8 cellular contexts compared by ENCODE assay signal in genomic region chr7:5970347-5970911, GRCh38. TPM values are rescaled to one million over a fixed set of nuclear protein-coding genes. Genes with fewer than 3 reads are reported as not detected.
DNase-seq lines count a peak whose midpoint lies in the region; ATAC-seq and TF ChIP-seq lines count a peak whose summit lies in the region.
"Not testable (repeated sequence)": the region's sequence is repeated elsewhere in the genome, so short reads cannot be mapped to it uniquely, and the experiment has no call there.
"Had no signal": no experiment of that assay in that cellular context is flagged by ENCODE, and none has a peak within 500 bp of the region (broad histone marks: within the 10 kb centered on the region; RNA-seq: fewer than 3 reads in every experiment).

Gene RSPH10B, minus strand, starts transcription at chr7:5970689. Its CDS starts 3,573 bp downstream, at chr7:5967116.

- H3K9me3 Mint-ChIP-seq in GM23338, WTC11, neural progenitor cell: not testable (repeated sequence)

- H3K36me3 ChIP-seq in GM23338 (ENCODE audit: insufficient read depth); heart right ventricle; neural progenitor cell; smooth muscle cell (ENCODE audit: low read depth): not testable (repeated sequence)

- not testable (repeated sequence) for H3F3A ChIP-seq in GM23338 (replicated peaks; ENCODE audit: low read depth); neural progenitor cell (ENCODE audit: low read depth); smooth muscle cell (ENCODE audit: low read depth)

- H2AFZ ChIP-seq in GM23338; neural progenitor cell (replicated peaks); smooth muscle cell (ENCODE audit: low read depth): not testable (repeated sequence)

- H3K79me2 ChIP-seq in GM23338 (replicated peaks; ENCODE audit: insufficient read depth); neural progenitor cell (ENCODE audit: low read depth); smooth muscle cell (ENCODE audit: low read depth): not testable (repeated sequence)

- not testable (repeated sequence) for H3K27ac Mint-ChIP-seq in GM23338, WTC11, neural progenitor cell

- not testable (repeated sequence) for H3K4me2 ChIP-seq in GM23338
- H3K4me2 ChIP-seq in neural progenitor cell (peak within 1 kb of the TSS; percentile 70), smooth muscle cell (peak within 1 kb of the TSS; percentile 73)

- not testable (repeated sequence) for H3K27ac ChIP-seq in GM23338 (ENCODE audit: low read depth); heart right ventricle; neural progenitor cell; smooth muscle cell (ENCODE audit: low read depth)

- not testable (repeated sequence) for H3K27me3 Mint-ChIP-seq in GM23338 (ENCODE audit: insufficient read depth, low read depth, poor library complexity); WTC11 (ENCODE audit: low read depth); neural progenitor cell (ENCODE audit: insufficient read depth, low read depth)

- POLR2A ChIA-PET in WTC11 (lab: Charles Lee) = not testable (repeated sequence)

- peak; percentile 4 for DNase-seq in GM23338 (ENCODE audit: low spot score)
- peak; percentile 25 for DNase-seq in WTC11 (ENCODE audit: low spot score)
- peak; percentile 46 for DNase-seq in ecto neural progenitor cell (ENCODE audit: low spot score)
- not testable (repeated sequence) for DNase-seq in heart right ventricle; left colon; smooth muscle cell (lab: John Stamatoyannopoulos, UW; ENCODE audit: unreplicated experiment)
- peak; percentile 14 for DNase-seq in neural progenitor cell (ENCODE audit: low spot score)

- H3K4me3 Mint-ChIP-seq in GM23338, WTC11, neural progenitor cell: not testable (repeated sequence)

- WGBS in heart right ventricle, 2 donors = 5 to 7% methylated on average over 9 to 21 of the region's 43 CpGs
- WGBS in smooth muscle cell (ENCODE audit: low lambda C conversion rate) = 6% methylated on average over 30 of the region's 43 CpGs

- H3K36me3 Mint-ChIP-seq in GM23338 (ENCODE audit: low read depth); WTC11; neural progenitor cell: not testable (repeated sequence)

- intact Hi-C loops in heart right ventricle (cut with DNase I); left colon (cut with DNase I, micrococcal nuclease): not testable (repeated sequence)

- H3K4me3 ChIP-seq in GM23338 = peak within 1 kb of the TSS; percentile 45; the same call in 1 of the 2 replicates
- H3K4me3 ChIP-seq in heart right ventricle = peak within 1 kb of the TSS in 2 of 10 donors; percentile 14 to 27
- peak within 1 kb of the TSS; percentile 32 for H3K4me3 ChIP-seq in neural progenitor cell
- not testable (repeated sequence) for H3K4me3 ChIP-seq in smooth muscle cell

- ATAC-seq in GM23338 (peak; percentile 98), WTC11 (peak; percentile 96), heart right ventricle (peak; percentile 54 to 80 (median 72)), left colon (peak; percentile 78)

- not testable (repeated sequence) for H3K9me3 ChIP-seq in heart right ventricle; neural progenitor cell (ENCODE audit: low read depth); smooth muscle cell (replicated peaks; ENCODE audit: low read depth)

- H3K9me2 ChIP-seq in GM23338 (ENCODE audit: insufficient read depth) = not testable (repeated sequence)

- not testable (repeated sequence) for H4K20me1 ChIP-seq in GM23338 (replicated peaks; ENCODE audit: insufficient read depth); neural progenitor cell (ENCODE audit: low read depth); smooth muscle cell (ENCODE audit: low read depth)

- CTCF ChIA-PET in WTC11 (lab: Charles Lee) = not testable (repeated sequence)

- not testable (repeated sequence) for H3K9ac ChIP-seq in neural progenitor cell; smooth muscle cell (ENCODE audit: low read depth)

- H3K4me1 ChIP-seq in GM23338 (ENCODE audit: insufficient read depth); heart right ventricle; neural progenitor cell; smooth muscle cell (ENCODE audit: low read depth): not testable (repeated sequence)

- not testable (repeated sequence) for TF ChIP-seq CTCF in GM23338 (conservative IDR thresholded peaks at IDR 0.05; ENCODE audit: low read depth in 2 of 2); WTC11 (IDR thresholded peaks at IDR 0.05); heart right ventricle (IDR thresholded peaks at IDR 0.05); neural progenitor cell (IDR thresholded peaks at IDR 0.05); smooth muscle cell (IDR thresholded peaks at IDR 0.05; ENCODE audit: borderline replicate concordance, insufficient read depth, poor library complexity, severe bottlenecking)

- H3K27me3 ChIP-seq in GM23338 (ENCODE audit: insufficient read depth); heart right ventricle; neural progenitor cell; smooth muscle cell (ENCODE audit: low read depth): not testable (repeated sequence)

- H3K4me1 Mint-ChIP-seq in GM23338, WTC11, neural progenitor cell: not testable (repeated sequence)

RNA-seq across cellular contexts. Expression of gene RSPH10B, which starts in this region (rescaled TPM):
- total RNA-seq in GM23338 (2014; rRNA removed; shearing (Covaris generic)) = 0.23 and 5.9 TPM in 2 replicates
- polyA plus RNA-seq in GM23338 (2016; fragmentation: Nextera tagmentation; extraction: Ambion mirVana) = 0.99 TPM in 1 of 2 replicates, not detected in the other
- total RNA-seq in WTC11 (2021) = 0.35 to 0.60 TPM (median 0.55 TPM) in 3 replicates
- under 1 TPM in 2 of 10 donors, not detected in 8; 0.06 to 0.35 TPM for total RNA-seq in heart right ventricle
- not detected for polyA plus RNA-seq in heart right ventricle
- total RNA-seq in left colon = not detected
- total RNA-seq in neural progenitor cell (ENCODE audit: low replicate concordance) = 0.11 and 0.56 TPM in 2 replicates
- 0.04 TPM in 1 of 2 replicates, not detected in the other for total RNA-seq in smooth muscle cell
- not detected in 2 replicates for polyA plus RNA-seq in smooth muscle cell
- total RNA-seq: CD4-positive, alpha-beta T cell had no signal

Comparison
In these comparisons a context has a peak if more than half of its experiments do, and no peak if none do; other contexts are left out.
1. Peak in DNase-seq and ATAC-seq in WTC11; RNA of the gene not detected or under 1 TPM.
2. Peak in ATAC-seq in heart right ventricle; RNA of the gene not detected or under 1 TPM.
3. Peak in ATAC-seq in left colon; RNA of the gene not detected or under 1 TPM.
4. Peak in DNase-seq, H3K4me3 ChIP-seq and H3K4me2 ChIP-seq in neural progenitor cell; RNA of the gene not detected or under 1 TPM.